19 cellular contexts compared by ENCODE assay signal in genomic region chr6:13297391-13297790, GRCh38. TPM values are rescaled to one million over a fixed set of nuclear protein-coding genes. Genes with fewer than 3 reads are reported as not detected.
DNase-seq lines count a peak whose midpoint lies in the region; ATAC-seq and TF ChIP-seq lines count a peak whose summit lies in the region.
"Had no signal": no experiment of that assay in that cellular context is flagged by ENCODE, and none has a peak within 500 bp of the region (broad histone marks: within the 10 kb centered on the region; RNA-seq: fewer than 3 reads in every experiment).

No MANE protein-coding gene starts in this region.

- H3K9me3 Mint-ChIP-seq in osteocyte (ENCODE audit: unreplicated experiment), result no peaks in the 10 kb centered on the region
- no peaks in the 10 kb centered on the region for H3K9me3 Mint-ChIP-seq in activated CD4-positive, alpha-beta memory T cell treated with anti-CD3 and anti-CD28 coated beads, Interleukin-2, amount 10 ng/mL, durations not matched to agents 7 days and 5 days
- no peaks in the 10 kb centered on the region for H3K9me3 Mint-ChIP-seq in activated T-cell treated with anti-CD3 and anti-CD28 coated beads, Interleukin-2, amount 50 U/mL, for 4 hours
- H3K9me3 Mint-ChIP-seq in activated T-helper 2 cell treated with anti-CD3 and anti-CD28 coated beads, Interferon-gamma antibody, Interleukin-2, Interleukin-4, amounts not matched to agents 10 μg/mL and 5 μg/mL and 100 μg/mL, durations not matched to agents 14 hours and 24 hours and 36 hours, result no peaks in the 10 kb centered on the region
- H3K9me3 Mint-ChIP-seq: CD4-positive, CD25-positive, alpha-beta regulatory T cell; CD8-positive, alpha-beta T cell had no signal

- H3K27me3 Mint-ChIP-seq in osteocyte (ENCODE audit: unreplicated experiment), result no peaks in the 10 kb centered on the region
- no peaks in the 10 kb centered on the region for H3K27me3 Mint-ChIP-seq in activated CD4-positive, alpha-beta memory T cell treated with anti-CD3 and anti-CD28 coated beads, Interleukin-2, amount 10 ng/mL, durations not matched to agents 7 days and 5 days
- H3K27me3 Mint-ChIP-seq in activated T-cell treated with anti-CD3 and anti-CD28 coated beads, Interleukin-2, amount 50 U/mL, for 4 hours (ENCODE audit: low read depth), result no peaks in the 10 kb centered on the region
- H3K27me3 Mint-ChIP-seq in activated T-helper 2 cell treated with anti-CD3 and anti-CD28 coated beads, Interferon-gamma antibody, Interleukin-2, Interleukin-4, amounts not matched to agents 10 μg/mL and 5 μg/mL and 100 μg/mL, durations not matched to agents 14 hours and 24 hours and 36 hours (ENCODE audit: low read depth), result no peaks in the 10 kb centered on the region
- H3K27me3 Mint-ChIP-seq: CD4-positive, CD25-positive, alpha-beta regulatory T cell had no signal

- no peaks in the 10 kb centered on the region for H3K9me3 ChIP-seq in right atrium auricular region
- H3K9me3 ChIP-seq in BLaER1 treated with 17β-estradiol and CSF1 and Interleukin-3, amounts not matched to agents 10 nM and 100 nM (replicated peaks in 1 of 11), result no peaks in the 10 kb centered on the region
- H3K9me3 ChIP-seq: BE2C, Caco-2 had no signal

- H4K20me1 ChIP-seq in BLaER1 treated with 17β-estradiol and CSF1 and Interleukin-3, amounts not matched to agents 10 nM and 100 nM, result peaks cover 0 to 11% (median 0%) of the 10 kb centered on the region in 11 experiments; a peak in 1 of 22 replicates

- no peak overlapping the region for H3K4me3 ChIP-seq in right atrium auricular region
- H3K4me3 ChIP-seq in BLaER1 treated with 17β-estradiol and CSF1 and Interleukin-3, amounts not matched to agents 10 nM and 100 nM, result no peak overlapping the region; a peak in 1 of 20 replicates
- H3K4me3 ChIP-seq: GM23248 had no signal

- peak overlapping the region in 3 of 11 experiments; percentile 21 to 82 (median 49); a peak in 3 of 22 replicates for H3K9ac ChIP-seq in BLaER1 treated with 17β-estradiol and CSF1 and Interleukin-3, amounts not matched to agents 10 nM and 100 nM
- H3K9ac ChIP-seq: GM23248 had no signal

- POLR2A ChIA-PET in activated CD4-positive, alpha-beta memory T cell treated with anti-CD3 and anti-CD28 coated beads, Interleukin-2, amount 10 ng/mL, durations not matched to agents 7 days and 5 days (lab: Charles Lee), result interaction anchor here (1.8 kb wide), 1 partner anchor 31 kb away, joined by 4 read pairs; the partner anchor contains the start of gene TBC1D7

- peaks cover 36% of the 10 kb centered on the region for H3K36me3 Mint-ChIP-seq in osteocyte (ENCODE audit: unreplicated experiment)
- peaks cover 43% of the 10 kb centered on the region for H3K36me3 Mint-ChIP-seq in activated CD4-positive, alpha-beta memory T cell treated with anti-CD3 and anti-CD28 coated beads, Interleukin-2, amount 10 ng/mL, durations not matched to agents 7 days and 5 days (ENCODE audit: low read depth)
- H3K36me3 Mint-ChIP-seq in activated T-cell treated with anti-CD3 and anti-CD28 coated beads, Interleukin-2, amount 50 U/mL, for 4 hours (ENCODE audit: insufficient read depth), result peaks cover 57% of the 10 kb centered on the region
- H3K36me3 Mint-ChIP-seq in activated T-helper 2 cell treated with anti-CD3 and anti-CD28 coated beads, Interferon-gamma antibody, Interleukin-2, Interleukin-4, amounts not matched to agents 10 μg/mL and 5 μg/mL and 100 μg/mL, durations not matched to agents 14 hours and 24 hours and 36 hours (ENCODE audit: low read depth), result peaks cover 34% of the 10 kb centered on the region

- peak overlapping the region; percentile 54 to 92 (median 83); a peak in 20 of 22 replicates for H3K4me2 ChIP-seq in BLaER1 treated with 17β-estradiol and CSF1 and Interleukin-3, amounts not matched to agents 10 nM and 100 nM

- DNase-seq in right atrium auricular region (ENCODE audit: low spot score) (peak; percentile 30), cardiac septum (ENCODE audit: low spot score) (no peak), islet precursor cell (peak; percentile 15), osteocyte (ENCODE audit: extremely low spot score, unreplicated experiment) (peak; percentile 60)
- no peak for DNase-seq in activated CD4-positive, alpha-beta memory T cell treated with anti-CD3 and anti-CD28 coated beads, Interleukin-2, amount 10 ng/mL, durations not matched to agents 7 days and 5 days
- no peak for DNase-seq in activated T-cell treated with anti-CD3 and anti-CD28 coated beads, Interleukin-2, amount 50 U/mL, for 4 hours
- DNase-seq in activated T-helper 2 cell treated with anti-CD3 and anti-CD28 coated beads, Interferon-gamma antibody, Interleukin-2, Interleukin-4, amounts not matched to agents 10 μg/mL and 5 μg/mL and 100 μg/mL, durations not matched to agents 14 hours and 24 hours and 36 hours (ENCODE audit: low spot score), result no peak
- DNase-seq: BE2C; Caco-2; CD4-positive, CD25-positive, alpha-beta regulatory T cell; DMS153; DND-41; GM23248; H7; HCEC 1CT had no signal

- intact Hi-C loops in cardiac septum (cut with DNase I), result no loop called here
- intact Hi-C loops in activated T-helper 2 cell treated with anti-CD3 and anti-CD28 coated beads, Interferon-gamma antibody, Interleukin-2, Interleukin-4, amounts not matched to agents 10 μg/mL and 5 μg/mL and 100 μg/mL, durations not matched to agents 14 hours and 24 hours and 36 hours (cut with micrococcal nuclease), result no loop called here

- no peak overlapping the region for H3K27ac Mint-ChIP-seq in osteocyte (ENCODE audit: unreplicated experiment)
- no peak overlapping the region for H3K27ac Mint-ChIP-seq in activated CD4-positive, alpha-beta memory T cell treated with anti-CD3 and anti-CD28 coated beads, Interleukin-2, amount 10 ng/mL, durations not matched to agents 7 days and 5 days
- no peak overlapping the region for H3K27ac Mint-ChIP-seq in activated T-helper 2 cell treated with anti-CD3 and anti-CD28 coated beads, Interferon-gamma antibody, Interleukin-2, Interleukin-4, amounts not matched to agents 10 μg/mL and 5 μg/mL and 100 μg/mL, durations not matched to agents 14 hours and 24 hours and 36 hours
- H3K27ac Mint-ChIP-seq: CD4-positive, CD25-positive, alpha-beta regulatory T cell; CD8-positive, alpha-beta T cell had no signal

- H3K4me1 Mint-ChIP-seq in osteocyte (ENCODE audit: unreplicated experiment), result no peaks in the 10 kb centered on the region
- H3K4me1 Mint-ChIP-seq in activated CD4-positive, alpha-beta memory T cell treated with anti-CD3 and anti-CD28 coated beads, Interleukin-2, amount 10 ng/mL, durations not matched to agents 7 days and 5 days, result peaks cover 6% of the 10 kb centered on the region
- peaks cover 4% of the 10 kb centered on the region for H3K4me1 Mint-ChIP-seq in activated T-cell treated with anti-CD3 and anti-CD28 coated beads, Interleukin-2, amount 50 U/mL, for 4 hours (ENCODE audit: low read depth)
- H3K4me1 Mint-ChIP-seq in activated T-helper 2 cell treated with anti-CD3 and anti-CD28 coated beads, Interferon-gamma antibody, Interleukin-2, Interleukin-4, amounts not matched to agents 10 μg/mL and 5 μg/mL and 100 μg/mL, durations not matched to agents 14 hours and 24 hours and 36 hours (ENCODE audit: low read depth), result peaks cover 1% of the 10 kb centered on the region

- ATAC-seq in activated T-cell treated with anti-CD3 and anti-CD28 coated beads, Interleukin-2, amount 50 U/mL, for 4 hours, result no peak
- ATAC-seq: CD8-positive, alpha-beta T cell had no signal

- H3K4me1 ChIP-seq in right atrium auricular region, result peaks cover 0 to 8% of the 10 kb centered on the region in 2 donors
- peaks cover 78 to 87% (median 84%) of the 10 kb centered on the region in 10 experiments for H3K4me1 ChIP-seq in BLaER1 treated with 17β-estradiol and CSF1 and Interleukin-3, amounts not matched to agents 10 nM and 100 nM
- H3K4me1 ChIP-seq: BE2C had no signal

- CTCF ChIA-PET in activated CD4-positive, alpha-beta memory T cell treated with anti-CD3 and anti-CD28 coated beads, Interleukin-2, amount 10 ng/mL, durations not matched to agents 7 days and 5 days (lab: Charles Lee), result interaction anchor here (0.5 kb wide), 1 partner anchor 8 kb away, joined by 4 read pairs; no protein-coding TSS in a partner anchor

- TF ChIP-seq CTCF in right atrium auricular region (IDR thresholded peaks at IDR 0.05) (no peak), osteocyte (IDR thresholded peaks at IDR 0.05) (no peak)

- peaks cover 26% of the 10 kb centered on the region for H3K36me3 ChIP-seq in right atrium auricular region
- peaks cover 26 to 64% (median 41%) of the 10 kb centered on the region in 11 experiments for H3K36me3 ChIP-seq in BLaER1 treated with 17β-estradiol and CSF1 and Interleukin-3, amounts not matched to agents 10 nM and 100 nM

- H3K27me3 ChIP-seq in right atrium auricular region, result no peaks in the 10 kb centered on the region
- H3K27me3 ChIP-seq in BLaER1 treated with 17β-estradiol and CSF1 and Interleukin-3, amounts not matched to agents 10 nM and 100 nM, result peaks cover 0 to 11% (median 0%) of the 10 kb centered on the region in 11 experiments; a peak in 1 of 22 replicates
- H3K27me3 ChIP-seq: BE2C had no signal

- H3K4me3 Mint-ChIP-seq in osteocyte (ENCODE audit: unreplicated experiment), result no peak overlapping the region
- H3K4me3 Mint-ChIP-seq in activated CD4-positive, alpha-beta memory T cell treated with anti-CD3 and anti-CD28 coated beads, Interleukin-2, amount 10 ng/mL, durations not matched to agents 7 days and 5 days, result no peak overlapping the region
- no peak overlapping the region for H3K4me3 Mint-ChIP-seq in activated T-cell treated with anti-CD3 and anti-CD28 coated beads, Interleukin-2, amount 50 U/mL, for 4 hours
- no peak overlapping the region for H3K4me3 Mint-ChIP-seq in activated T-helper 2 cell treated with anti-CD3 and anti-CD28 coated beads, Interferon-gamma antibody, Interleukin-2, Interleukin-4, amounts not matched to agents 10 μg/mL and 5 μg/mL and 100 μg/mL, durations not matched to agents 14 hours and 24 hours and 36 hours (ENCODE audit: low read depth)
- H3K4me3 Mint-ChIP-seq: CD4-positive, CD25-positive, alpha-beta regulatory T cell; CD8-positive, alpha-beta T cell had no signal

- no peak overlapping the region for H3K27ac ChIP-seq in right atrium auricular region
- peak overlapping the region in 5 of 11 experiments; percentile 37 to 96 (median 90); a peak in 9 of 22 replicates for H3K27ac ChIP-seq in BLaER1 treated with 17β-estradiol and CSF1 and Interleukin-3, amounts not matched to agents 10 nM and 100 nM
- H3K27ac ChIP-seq: 22Rv1, C4-2B, GM23248 had no signal

RNA-seq across cellular contexts. Expression of gene TBC1D7, which starts 30.9 kb away (rescaled TPM):
- 10 to 100 TPM; 15.0 to 27.0 TPM for total RNA-seq in right atrium auricular region
- 30.5 TPM for total RNA-seq in cardiac septum
- 15.3 and 19.9 TPM in 2 replicates for total RNA-seq in osteocyte
- total RNA-seq in activated CD4-positive, alpha-beta memory T cell treated with anti-CD3 and anti-CD28 coated beads, Interleukin-2, amount 10 ng/mL, durations not matched to agents 7 days and 5 days, result 10 to 100 TPM; 18.7 to 19.1 TPM
- total RNA-seq in activated T-cell treated with anti-CD3 and anti-CD28 coated beads, Interleukin-2, amount 50 U/mL, for 4 hours, result 10 to 100 TPM; 12.9 to 18.4 (median 15.5) TPM
- 22.9 and 23.3 TPM in 2 replicates for total RNA-seq in activated T-helper 2 cell treated with anti-CD3 and anti-CD28 coated beads, Interferon-gamma antibody, Interleukin-2, Interleukin-4, amounts not matched to agents 10 μg/mL and 5 μg/mL and 100 μg/mL, durations not matched to agents 14 hours and 24 hours and 36 hours

Comparison
In these comparisons a context has a peak if more than half of its experiments do, and no peak if none do; other contexts are left out.
1. DNase-seq: peak in right atrium auricular region (single experiment), islet precursor cell (single experiment) and osteocyte (single experiment); none in cardiac septum (single experiment), activated CD4-positive, alpha-beta memory T cell treated with anti-CD3 and anti-CD28 coated beads, Interleukin-2, amount 10 ng/mL, durations not matched to agents 7 days and 5 days (single experiment), activated T-cell treated with anti-CD3 and anti-CD28 coated beads, Interleukin-2, amount 50 U/mL, for 4 hours (single experiment) and activated T-helper 2 cell treated with anti-CD3 and anti-CD28 coated beads, Interferon-gamma antibody, Interleukin-2, Interleukin-4, amounts not matched to agents 10 μg/mL and 5 μg/mL and 100 μg/mL, durations not matched to agents 14 hours and 24 hours and 36 hours (single experiment).